In genomic region chr9:98953877-98954610, GRCh38 we compare ENCODE assay signal across 20 cellular contexts. TPM values are rescaled to one million over a fixed set of nuclear protein-coding genes. Genes with fewer than 3 reads are reported as not detected.
DNase-seq lines count a peak whose midpoint lies in the region; ATAC-seq and TF ChIP-seq lines count a peak whose summit lies in the region.
"Had no signal": no experiment of that assay in that cellular context is flagged by ENCODE, and none has a peak within 500 bp of the region (broad histone marks: within the 10 kb centered on the region; RNA-seq: fewer than 3 reads in every experiment).

No MANE protein-coding gene starts in this region.

- H3K27ac ChIP-seq in coronary artery (peak overlapping the region; percentile 20 to 60), esophagus squamous epithelium (peak overlapping the region in 3 of 4 donors; percentile 76 to 87 (median 83)), rectal smooth muscle tissue (ENCODE audit: low read depth, low read length) (peak overlapping the region; percentile 70), transverse colon (peak overlapping the region; percentile 22 to 74 (median 70))

- H3K27me3 ChIP-seq in esophagus squamous epithelium: no peaks in the 10 kb centered on the region
- no peaks in the 10 kb centered on the region for H3K27me3 ChIP-seq in rectal smooth muscle tissue (ENCODE audit: control insufficient read depth, insufficient read depth, low read length)
- no peaks in the 10 kb centered on the region for H3K27me3 ChIP-seq in transverse colon
- H3K27me3 ChIP-seq: MG63 had no signal

- intact Hi-C loops in esophagus squamous epithelium (cut with DNase I) (no loop called here), transverse colon (cut with DNase I; ENCODE audit: low total_unique reads) (no loop called here)

- no peak for TF ChIP-seq POLR2A in esophagus squamous epithelium (IDR thresholded peaks at IDR 0.05)
- no peak for TF ChIP-seq POLR2A in transverse colon (IDR thresholded peaks at IDR 0.05)

- in situ Hi-C loops in transverse colon (cut with MboI; ENCODE audit: low pct_ligation_motif_present in 1 of 4, low pct_unique_long_range_greater_than_20kb in 1 of 4, low sequenced_read_pairs in 3 of 4): no loop called here

- H3K9ac ChIP-seq in rectal smooth muscle tissue (ENCODE audit: low read length): no peak overlapping the region

- DNase-seq in coronary artery (ENCODE audit: low spot score): no peak
- DNase-seq in esophagus squamous epithelium (lab: John Stamatoyannopoulos, UW): no peak
- no peak for DNase-seq in transverse colon
- no peak for DNase-seq in NCI-H187 (lab: John Stamatoyannopoulos, UW)
- no peak for DNase-seq in GM03348 (ENCODE audit: low spot score)
- DNase-seq: CD4-positive, CD25-positive, alpha-beta regulatory T cell; EL; GF-D8; H7; HFFc6; MG63; NCI-H1417; NCI-H1694 treated with DMSO at 0.1 percent for 48 hours; NCI-H446; NCI-H526 treated with DMSO at 0.1 percent for 48 hours; PC-3; Right ventricle myocardium superior had no signal

- peaks cover 0 to 23% (median 8%) of the 10 kb centered on the region in 3 donors for H3K4me1 ChIP-seq in esophagus squamous epithelium
- peaks cover 20% of the 10 kb centered on the region for H3K4me1 ChIP-seq in rectal smooth muscle tissue (ENCODE audit: control insufficient read depth, insufficient read depth, low read length)
- peaks cover 0 to 13% (median 6%) of the 10 kb centered on the region in 4 donors for H3K4me1 ChIP-seq in transverse colon

- peaks cover 0 to 4% (median 0%) of the 10 kb centered on the region in 3 donors for H3K9me3 ChIP-seq in esophagus squamous epithelium
- no peaks in the 10 kb centered on the region for H3K9me3 ChIP-seq in transverse colon

- H3K36me3 ChIP-seq in esophagus squamous epithelium (no peaks in the 10 kb centered on the region), rectal smooth muscle tissue (ENCODE audit: control insufficient read depth, insufficient read depth, low read length) (no peaks in the 10 kb centered on the region), transverse colon (no peaks in the 10 kb centered on the region)
- H3K36me3 ChIP-seq: MG63 had no signal

- TF ChIP-seq EP300 in transverse colon (IDR thresholded peaks at IDR 0.05; ENCODE audit: low read depth): peak; percentile 35

- TF ChIP-seq CTCF in coronary artery (IDR thresholded peaks at IDR 0.05) (no peak), esophagus squamous epithelium (IDR thresholded peaks at IDR 0.05) (no peak), transverse colon (IDR thresholded peaks at IDR 0.05) (no peak)

- H3K4me3 ChIP-seq in coronary artery (no peak overlapping the region), esophagus squamous epithelium (no peak overlapping the region), rectal smooth muscle tissue (ENCODE audit: low read length) (no peak overlapping the region), transverse colon (no peak overlapping the region)
- H3K4me3 ChIP-seq: K562, MG63 had no signal

- no peak for ATAC-seq in GM21825 (IDR thresholded peaks at IDR 0.05; ENCODE audit: unreplicated experiment)
- ATAC-seq: K562, PC-3 had no signal

- WGBS in esophagus squamous epithelium, 2 donors: 62 to 75% methylated on average over 2 to 4 of the region's 4 CpGs
- whole genome bisulfite sequencing in transverse colon (ENCODE audit: low coverage in 1 of 2), 2 donors: 76 to 88% methylated on average over 4 of the region's 4 CpGs

RNA-seq across cellular contexts. Expression of gene COL15A1, which starts 10.3 kb away (rescaled TPM):
- total RNA-seq in esophagus squamous epithelium (10 to 100 TPM in 2 of 4 donors, 1 to 10 TPM in 2; 3.4 to 33.2 (median 9.7) TPM), transverse colon (10 to 100 TPM in 2 of 4 donors, 1 to 10 TPM in 2; 4.6 to 51.9 (median 10.7) TPM)
- total RNA-seq: CD4-positive, CD25-positive, alpha-beta regulatory T cell; H7 had no signal
